Comparison of ENCODE assay signal across 22 cellular contexts in genomic region chr6:38164671-38165108, GRCh38.
"Had no signal": no experiment of that assay in that cellular context is flagged by ENCODE, and none has a peak within 500 bp of the region (broad histone marks: within the 10 kb centered on the region; RNA-seq: fewer than 3 reads in every experiment).

No MANE protein-coding gene starts in this region.

- H3K4me1 ChIP-seq: foreskin keratinocyte, left lung, upper lobe of left lung had no signal

- DNase-seq: activated CD8-positive, alpha-beta memory T cell treated with anti-CD3 and anti-CD28 coated beads, Interleukin-2, amount 50 U/mL, for 4 hours; activated naive CD4-positive, alpha-beta T cell treated with anti-CD3 and anti-CD28 coated beads for 36 hours; activated T-cell treated with anti-CD3 and anti-CD28 coated beads, Interleukin-2, amount 50 U/mL, for 24 hours; effector CD4-positive, alpha-beta T cell; erythroblast; foreskin keratinocyte; immature natural killer cell; kidney glomerular epithelial cell; mammary epithelial cell; pancreas; right cardiac atrium; stimulated activated CD4-positive, alpha-beta T cell treated with anti-CD3 and anti-CD28 coated beads, Interleukin-15, amount 100 ng/mL, for 24 hours; stimulated activated CD4-positive, alpha-beta T cell treated with anti-CD3 and anti-CD28 coated beads, Interleukin-2, amount 100 ng/mL, for 48 hours; stimulated activated naive CD4-positive, alpha-beta T cell treated with Interleukin-2 at 50 U/mL for 16 hours; T-helper 1 cell had no signal

- H3K36me3 ChIP-seq: neutrophil, pancreas, upper lobe of left lung had no signal

- H3K27ac Mint-ChIP-seq: activated naive CD4-positive, alpha-beta T cell treated with anti-CD3 and anti-CD28 coated beads for 36 hours; activated T-cell treated with anti-CD3 and anti-CD28 coated beads, Interleukin-2, amount 50 U/mL, for 24 hours; immature natural killer cell; natural killer cell treated with Interleukin-12 subunit alpha and Interleukin-12 subunit beta and Interleukin-15 and Interleukin-18, amount 100 ng/mL, for 72 hours; WTC11 had no signal

- H3K79me2 ChIP-seq: hepatocyte had no signal

- H3K36me3 Mint-ChIP-seq: natural killer cell treated with Interleukin-12 subunit alpha and Interleukin-12 subunit beta and Interleukin-15 and Interleukin-18, amount 100 ng/mL, for 72 hours; WTC11 had no signal

- H3K4me2 ChIP-seq: hepatocyte, smooth muscle cell had no signal

- H3K27me3 Mint-ChIP-seq: activated T-cell treated with anti-CD3 and anti-CD28 coated beads, Interleukin-2, amount 50 U/mL, for 24 hours; natural killer cell treated with Interleukin-12 subunit alpha and Interleukin-12 subunit beta and Interleukin-15 and Interleukin-18, amount 100 ng/mL, for 72 hours had no signal

- H2AFZ ChIP-seq: hepatocyte had no signal

- H3K27me3 ChIP-seq: foreskin keratinocyte, hepatocyte, left lung, neutrophil, pancreas, upper lobe of left lung had no signal

- ATAC-seq: foreskin keratinocyte; left lung; natural killer cell treated with Interleukin-12 subunit alpha and Interleukin-12 subunit beta and Interleukin-15 and Interleukin-18, amount 100 ng/mL, for 72 hours; right cardiac atrium; WTC11 had no signal

- H3K9me3 Mint-ChIP-seq: activated naive CD4-positive, alpha-beta T cell treated with anti-CD3 and anti-CD28 coated beads for 36 hours; activated T-cell treated with anti-CD3 and anti-CD28 coated beads, Interleukin-2, amount 50 U/mL, for 24 hours; immature natural killer cell; natural killer cell treated with Interleukin-12 subunit alpha and Interleukin-12 subunit beta and Interleukin-15 and Interleukin-18, amount 100 ng/mL, for 72 hours; WTC11 had no signal

- H3K4me3 ChIP-seq: hepatocyte, left lung, pancreas, smooth muscle cell, upper lobe of left lung had no signal

- H3K9me3 ChIP-seq: left lung, neutrophil, pancreas, upper lobe of left lung had no signal

- H3K4me3 Mint-ChIP-seq: activated naive CD4-positive, alpha-beta T cell treated with anti-CD3 and anti-CD28 coated beads for 36 hours; activated T-cell treated with anti-CD3 and anti-CD28 coated beads, Interleukin-2, amount 50 U/mL, for 24 hours; immature natural killer cell; natural killer cell treated with Interleukin-12 subunit alpha and Interleukin-12 subunit beta and Interleukin-15 and Interleukin-18, amount 100 ng/mL, for 72 hours; WTC11 had no signal

- H3K27ac ChIP-seq: foreskin keratinocyte, hepatocyte, left lung, neutrophil, pancreas, upper lobe of left lung had no signal
